1 cellular context compared by ENCODE assay signal in the genomic region with DNA sequence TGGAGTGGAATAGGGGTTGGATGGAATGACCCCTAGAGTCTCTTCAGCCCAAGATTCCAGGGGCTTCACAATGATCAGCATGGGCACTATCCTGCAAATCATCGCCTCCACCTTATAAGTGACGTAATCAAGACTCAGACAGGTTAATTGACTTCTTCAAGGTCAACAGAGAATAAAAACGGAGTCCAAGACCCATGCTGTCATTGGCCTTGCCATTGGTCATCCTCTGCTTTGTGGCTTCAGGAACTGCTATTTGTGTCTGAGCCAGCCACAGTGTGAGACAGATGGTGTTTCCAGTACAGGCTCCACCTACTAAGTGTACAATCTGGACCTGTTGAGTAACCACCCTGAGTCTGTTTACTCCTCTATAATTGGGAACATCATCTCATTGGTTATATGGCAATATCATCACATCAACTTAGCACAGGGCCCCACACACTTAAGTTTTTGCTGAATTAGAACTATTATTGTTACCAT.
TF ChIP-seq lines count a peak whose summit lies in the region.

No MANE protein-coding gene starts in this region.

TF ChIP-seq in WTC11, 78 proteins besides CTCF, POLR2A, EP300 and RAD21 (continued from another document):
- TF ChIP-seq, protein P1, sequence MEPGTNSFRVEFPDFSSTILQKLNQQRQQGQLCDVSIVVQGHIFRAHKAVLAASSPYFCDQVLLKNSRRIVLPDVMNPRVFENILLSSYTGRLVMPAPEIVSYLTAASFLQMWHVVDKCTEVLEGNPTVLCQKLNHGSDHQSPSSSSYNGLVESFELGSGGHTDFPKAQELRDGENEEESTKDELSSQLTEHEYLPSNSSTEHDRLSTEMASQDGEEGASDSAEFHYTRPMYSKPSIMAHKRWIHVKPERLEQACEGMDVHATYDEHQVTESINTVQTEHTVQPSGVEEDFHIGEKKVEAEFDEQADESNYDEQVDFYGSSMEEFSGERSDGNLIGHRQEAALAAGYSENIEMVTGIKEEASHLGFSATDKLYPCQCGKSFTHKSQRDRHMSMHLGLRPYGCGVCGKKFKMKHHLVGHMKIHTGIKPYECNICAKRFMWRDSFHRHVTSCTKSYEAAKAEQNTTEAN (CRISPR knock-in tag; IDR thresholded peaks at IDR 0.05), result no peak
- TF ChIP-seq, protein P2, sequence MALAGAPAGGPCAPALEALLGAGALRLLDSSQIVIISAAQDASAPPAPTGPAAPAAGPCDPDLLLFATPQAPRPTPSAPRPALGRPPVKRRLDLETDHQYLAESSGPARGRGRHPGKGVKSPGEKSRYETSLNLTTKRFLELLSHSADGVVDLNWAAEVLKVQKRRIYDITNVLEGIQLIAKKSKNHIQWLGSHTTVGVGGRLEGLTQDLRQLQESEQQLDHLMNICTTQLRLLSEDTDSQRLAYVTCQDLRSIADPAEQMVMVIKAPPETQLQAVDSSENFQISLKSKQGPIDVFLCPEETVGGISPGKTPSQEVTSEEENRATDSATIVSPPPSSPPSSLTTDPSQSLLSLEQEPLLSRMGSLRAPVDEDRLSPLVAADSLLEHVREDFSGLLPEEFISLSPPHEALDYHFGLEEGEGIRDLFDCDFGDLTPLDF (CRISPR knock-in tag; IDR thresholded peaks at IDR 0.05), result no peak
- TF ChIP-seq CREB1 (CRISPR knock-in tag; IDR thresholded peaks at IDR 0.05) (no peak), CBFB (CRISPR knock-in tag; IDR thresholded peaks at IDR 0.05; ENCODE audit: low read depth) (no peak)
- TF ChIP-seq, protein P3, sequence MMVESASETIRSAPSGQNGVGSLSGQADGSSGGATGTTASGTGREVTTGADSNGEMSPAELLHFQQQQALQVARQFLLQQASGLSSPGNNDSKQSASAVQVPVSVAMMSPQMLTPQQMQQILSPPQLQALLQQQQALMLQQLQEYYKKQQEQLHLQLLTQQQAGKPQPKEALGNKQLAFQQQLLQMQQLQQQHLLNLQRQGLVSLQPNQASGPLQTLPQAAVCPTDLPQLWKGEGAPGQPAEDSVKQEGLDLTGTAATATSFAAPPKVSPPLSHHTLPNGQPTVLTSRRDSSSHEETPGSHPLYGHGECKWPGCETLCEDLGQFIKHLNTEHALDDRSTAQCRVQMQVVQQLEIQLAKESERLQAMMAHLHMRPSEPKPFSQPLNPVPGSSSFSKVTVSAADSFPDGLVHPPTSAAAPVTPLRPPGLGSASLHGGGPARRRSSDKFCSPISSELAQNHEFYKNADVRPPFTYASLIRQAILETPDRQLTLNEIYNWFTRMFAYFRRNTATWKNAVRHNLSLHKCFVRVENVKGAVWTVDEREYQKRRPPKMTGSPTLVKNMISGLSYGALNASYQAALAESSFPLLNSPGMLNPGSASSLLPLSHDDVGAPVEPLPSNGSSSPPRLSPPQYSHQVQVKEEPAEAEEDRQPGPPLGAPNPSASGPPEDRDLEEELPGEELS (CRISPR knock-in tag; IDR thresholded peaks at IDR 0.05), result no peak
- TF ChIP-seq, protein P4, sequence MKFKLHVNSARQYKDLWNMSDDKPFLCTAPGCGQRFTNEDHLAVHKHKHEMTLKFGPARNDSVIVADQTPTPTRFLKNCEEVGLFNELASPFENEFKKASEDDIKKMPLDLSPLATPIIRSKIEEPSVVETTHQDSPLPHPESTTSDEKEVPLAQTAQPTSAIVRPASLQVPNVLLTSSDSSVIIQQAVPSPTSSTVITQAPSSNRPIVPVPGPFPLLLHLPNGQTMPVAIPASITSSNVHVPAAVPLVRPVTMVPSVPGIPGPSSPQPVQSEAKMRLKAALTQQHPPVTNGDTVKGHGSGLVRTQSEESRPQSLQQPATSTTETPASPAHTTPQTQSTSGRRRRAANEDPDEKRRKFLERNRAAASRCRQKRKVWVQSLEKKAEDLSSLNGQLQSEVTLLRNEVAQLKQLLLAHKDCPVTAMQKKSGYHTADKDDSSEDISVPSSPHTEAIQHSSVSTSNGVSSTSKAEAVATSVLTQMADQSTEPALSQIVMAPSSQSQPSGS (CRISPR knock-in tag; IDR thresholded peaks at IDR 0.05; ENCODE audit: borderline replicate concordance, low read depth), result no peak
